In genomic region chr7:79132844-79133451, GRCh38 we compare ENCODE assay signal across 22 cellular contexts.
"Had no signal": no experiment of that assay in that cellular context is flagged by ENCODE, and none has a peak within 500 bp of the region (broad histone marks: within the 10 kb centered on the region; RNA-seq: fewer than 3 reads in every experiment).

No MANE protein-coding gene starts in this region.

- H3K4me3 ChIP-seq: colonic mucosa, esophagus squamous epithelium, heart left ventricle, lung, pancreas, testis, tibial nerve, upper lobe of right lung had no signal

- ATAC-seq: heart left ventricle; left colon; left ventricle myocardium superior; pancreas; right cardiac atrium; stimulated activated memory B cell treated with anti-CD40 and anti-IgM and Interleukin-4, amounts not matched to agents 10 μg/mL and 1 μg/mL and 100 μg/mL, for 72 hours; upper lobe of right lung had no signal

- H3K27ac ChIP-seq: colonic mucosa, esophagus squamous epithelium, heart left ventricle, pancreas, testis, tibial nerve, upper lobe of right lung had no signal

- H3K4me1 ChIP-seq: colonic mucosa, esophagus squamous epithelium, heart left ventricle, pancreas, testis, tibial nerve, upper lobe of right lung had no signal

- H3K36me3 ChIP-seq: colonic mucosa, esophagus squamous epithelium, heart left ventricle, pancreas, tibial nerve, upper lobe of right lung had no signal

- H3K27me3 ChIP-seq: colonic mucosa, esophagus squamous epithelium, heart left ventricle, pancreas, testis, tibial nerve, upper lobe of right lung had no signal

- FAIRE-seq: kidney, pancreas had no signal

- H3K9me3 ChIP-seq: colonic mucosa, esophagus squamous epithelium, heart left ventricle, pancreas, testis, tibial nerve, upper lobe of right lung had no signal

- DNase-seq: cerebellar nuclear complex; colonic mucosa; dermis blood vessel endothelial cell; esophagus squamous epithelium; foreskin melanocyte; heart left ventricle; hypothalamus; immature natural killer cell; kidney; left colon; left ventricle myocardium superior; mesendoderm; naive B cell; occipital lobe; pancreas; right cardiac atrium; stimulated activated CD4-positive, alpha-beta T cell treated with anti-CD3 and anti-CD28 coated beads, Interleukin-4, amount 100 ng/mL, for 24 hours; testis; upper lobe of right lung had no signal
